In genomic region chr10:31689233-31689632, GRCh38 we compare ENCODE assay signal across 25 cellular contexts.
"Had no signal": no experiment of that assay in that cellular context is flagged by ENCODE, and none has a peak within 500 bp of the region (broad histone marks: within the 10 kb centered on the region; RNA-seq: fewer than 3 reads in every experiment).

No MANE protein-coding gene starts in this region.

- H3K4me1 ChIP-seq: parathyroid adenoma, testis, thyroid gland, vagina had no signal

- H3K4me3 ChIP-seq: left ventricle myocardium inferior, lung, neural progenitor cell, right atrium auricular region, skin epidermis, stomach, testis, thyroid gland, transverse colon, upper lobe of left lung, vagina had no signal

- DNase-seq: left ventricle myocardium inferior; mesendoderm; naive B cell; natural killer cell; nephron progenitor cell; occipital lobe; stimulated activated CD4-positive, alpha-beta T cell treated with anti-CD3 and anti-CD28 coated beads, Interleukin-12 subunit alpha, Interleukin-12 subunit beta, amount 100 ng/mL, for 4 hours; stimulated activated CD4-positive, alpha-beta T cell treated with anti-CD3 and anti-CD28 coated beads, Interleukin-15, amount 100 ng/mL, for 24 hours; stimulated activated CD4-positive, alpha-beta T cell treated with anti-CD3 and anti-CD28 coated beads, Interleukin-2, amount 100 ng/mL, for 24 hours; stimulated activated CD4-positive, alpha-beta T cell treated with anti-CD3 and anti-CD28 coated beads, Interleukin-4, amount 100 ng/mL, for 1 hour; stimulated activated naive B cell treated with anti-CD40 and anti-IgM and Interleukin-4, amounts not matched to agents 10 μg/mL and 1 μg/mL and 100 μg/mL, for 72 hours; stimulated activated naive CD8-positive, alpha-beta T cell treated with anti-CD3 and anti-CD28 coated beads, Interleukin-15, Interleukin-2, amounts not matched to agents 100 U/mL and 50 U/mL, for 24 hours; stomach; testis; thyroid gland; transverse colon; upper lobe of left lung had no signal

- H3K4me2 ChIP-seq: neural progenitor cell had no signal

- H3K27ac ChIP-seq: left ventricle myocardium inferior, neural progenitor cell, neutrophil, parathyroid adenoma, right atrium auricular region, skin epidermis, stomach, testis, thyroid gland, transverse colon, upper lobe of left lung, vagina had no signal

- ATAC-seq: natural killer cell; sciatic nerve; stimulated activated naive B cell treated with anti-CD40 and anti-IgM and Interleukin-4, amounts not matched to agents 10 μg/mL and 1 μg/mL and 100 μg/mL, for 72 hours; stimulated activated naive CD8-positive, alpha-beta T cell treated with anti-CD3 and anti-CD28 coated beads, Interleukin-15, Interleukin-2, amounts not matched to agents 100 U/mL and 50 U/mL, for 24 hours had no signal

- H3K9me3 ChIP-seq: neutrophil, testis, thyroid gland had no signal

- H3K9ac ChIP-seq: neural progenitor cell, parathyroid adenoma had no signal

- H3K27me3 ChIP-seq: neural progenitor cell, neutrophil, right atrium auricular region, stomach, testis, thyroid gland, transverse colon, upper lobe of left lung, vagina had no signal

- H3K36me3 ChIP-seq: left ventricle myocardium inferior, neural progenitor cell, neutrophil, right atrium auricular region, stomach, thyroid gland, transverse colon, upper lobe of left lung, vagina had no signal

- H2AFZ ChIP-seq: neural progenitor cell, parathyroid adenoma had no signal

- H3K79me2 ChIP-seq: parathyroid adenoma had no signal
